ENCODE assay signal across 2 cellular contexts in the genomic region with DNA sequence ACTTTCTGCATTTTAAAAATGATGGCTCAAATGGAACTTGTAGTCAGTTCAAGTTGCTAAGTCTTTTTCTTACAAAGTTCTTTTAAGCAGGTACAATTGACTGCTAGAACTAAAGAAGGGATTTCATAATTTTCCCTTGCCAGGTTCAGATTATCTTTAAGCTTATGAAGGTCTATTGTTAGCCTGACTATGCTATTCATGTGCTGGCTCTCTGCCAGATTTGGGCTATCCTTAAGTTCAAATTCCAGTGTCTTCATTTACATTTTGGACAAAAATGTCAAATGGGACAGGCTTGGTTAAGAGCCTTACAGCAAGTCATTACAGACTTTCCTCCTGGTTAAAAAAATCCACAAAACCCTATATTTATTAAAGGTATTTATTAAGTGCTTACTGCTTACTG.
TF ChIP-seq lines count a peak whose summit lies in the region.

No MANE protein-coding gene starts in this region.

TF ChIP-seq in IMR-90, 13 proteins besides CTCF, POLR2A, EP300 and RAD21:
- TF ChIP-seq MAFK (IDR thresholded peaks at IDR 0.05; ENCODE audit: low read depth, low read length) (no peak), CHD1 (IDR thresholded peaks at IDR 0.05; ENCODE audit: low read depth, low read length) (no peak), RCOR1 (IDR thresholded peaks at IDR 0.05; ENCODE audit: insufficient replicate concordance, low read length) (no peak)

TF ChIP-seq in K562, 482 proteins besides CTCF, POLR2A, EP300 and RAD21:
- TF ChIP-seq NFIX (CRISPR knock-in tag; IDR thresholded peaks at IDR 0.05; ENCODE audit: low read depth) (peak; percentile 37; the same call in 1 of the 2 replicates), NFIC (IDR thresholded peaks at IDR 0.05) (peak; percentile 78), CBX1 (IDR thresholded peaks at IDR 0.05; ENCODE audit: low read depth) (no peak)
